Comparison of ENCODE assay signal across 8 cellular contexts in the genomic region with DNA sequence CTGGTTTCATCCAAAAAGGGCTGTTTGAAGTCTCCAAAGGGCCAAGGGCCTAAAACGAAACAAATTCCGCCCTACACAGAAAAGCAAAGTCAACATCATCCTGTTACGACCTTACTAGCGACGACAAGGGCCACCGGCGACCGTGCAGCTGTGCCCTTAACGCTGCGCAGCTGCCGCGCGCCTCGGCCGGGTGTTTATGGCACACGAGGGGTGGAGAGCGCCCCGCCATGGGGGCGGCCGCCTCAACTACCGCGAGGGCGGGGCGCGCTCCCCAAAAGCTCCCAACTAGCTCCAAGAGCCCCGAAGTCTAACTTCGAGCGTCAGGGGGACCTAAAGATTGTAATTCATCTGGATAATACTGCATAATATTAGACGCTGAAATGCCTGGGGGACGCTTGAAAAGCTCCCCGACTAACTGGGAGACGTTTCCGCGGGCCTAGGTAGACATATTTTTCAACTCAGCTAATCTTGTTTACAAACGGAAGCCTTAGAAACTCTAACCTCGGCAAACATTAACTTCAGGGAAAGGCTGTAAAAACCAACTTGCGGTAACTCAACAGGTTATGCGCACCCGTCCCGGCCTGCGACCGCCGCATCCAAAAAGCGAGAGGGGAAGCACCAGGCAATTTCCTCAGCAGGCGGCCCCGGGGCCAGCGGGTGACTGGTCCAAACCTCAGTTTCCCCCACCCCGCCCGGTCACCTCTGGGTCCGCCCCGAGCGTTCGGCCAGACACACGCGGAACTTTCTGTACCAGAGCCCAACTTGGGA. TPM values are rescaled to one million over a fixed set of nuclear protein-coding genes. Genes with fewer than 3 reads are reported as not detected.
DNase-seq lines count a peak whose midpoint lies in the region; FAIRE-seq and TF ChIP-seq lines count a peak whose summit lies in the region.

No MANE protein-coding gene starts in this region.

- H3K4me1 ChIP-seq in sigmoid colon, result peaks cover 0 to 52% (median 39%) of the 10 kb centered on the region in 4 donors

- H3K4me3 ChIP-seq in sigmoid colon, result peak overlapping the region; percentile 72 to 90 (median 87)

- DNase-seq in GM04504 (ENCODE audit: low read depth), result peak; percentile 28
- DNase-seq in H54 (ENCODE audit: insufficient read length, low spot score), result peak; percentile 25
- DNase-seq in LoVo (ENCODE audit: low spot score), result peak; percentile 65
- peak; percentile 67 for DNase-seq in T follicular helper cell (ENCODE audit: low read depth)
- DNase-seq in amygdala (lab: John Stamatoyannopoulos, UW), result peak in 47 of 56 donors; percentile 6 to 83 (median 48)
- peak in 47 of 51 donors; percentile 12 to 86 (median 54) for DNase-seq in hypothalamus (lab: John Stamatoyannopoulos, UW)
- DNase-seq in sigmoid colon, result peak; percentile 83
- DNase-seq in cerebellum (ENCODE audit: low spot score), result no peak

- TF ChIP-seq POLR2A in H54 (IDR thresholded peaks at IDR 0.05; ENCODE audit: low read depth, low read length) (0 out of 2 replicates have a peak, but pooled peaks have one; percentile 20), sigmoid colon (IDR thresholded peaks at IDR 0.05) (no peak)

- FAIRE-seq in H54 (lab: Jason Lieb, UNC), result no peak

- WGBS in sigmoid colon, 2 donors, result 0 to 1% methylated on average over 55 of the region's 55 CpGs

- intact Hi-C loops in sigmoid colon (cut with DNase I), result loop anchor here (2.0 to 5.0 kb wide), 3 partner anchors 43 to 105 kb away; a partner anchor contains a TSS

- peak overlapping the region; percentile 86 to 97 (median 90) for H3K27ac ChIP-seq in sigmoid colon

- TF ChIP-seq EP300 in sigmoid colon (IDR thresholded peaks at IDR 0.05), result no peak

- TF ChIP-seq CTCF in sigmoid colon (IDR thresholded peaks at IDR 0.05), result no peak

- H3K36me3 ChIP-seq in sigmoid colon, result peaks cover 0 to 3% (median 0%) of the 10 kb centered on the region in 4 donors

- H3K9me3 ChIP-seq in sigmoid colon, result no peaks in the 10 kb centered on the region

- H3K27me3 ChIP-seq in sigmoid colon, result no peaks in the 10 kb centered on the region

RNA-seq across cellular contexts. Expression of a gene that starts 0.7 kb away (rescaled TPM):
- total RNA-seq in sigmoid colon (100 to 1,000 TPM; 140 to 232 (median 203) TPM), cerebellum (50.1 TPM)
- 10 to 100 TPM; 37.2 to 78.3 (median 44.4) TPM for polyA plus RNA-seq in sigmoid colon
